In the genomic region with DNA sequence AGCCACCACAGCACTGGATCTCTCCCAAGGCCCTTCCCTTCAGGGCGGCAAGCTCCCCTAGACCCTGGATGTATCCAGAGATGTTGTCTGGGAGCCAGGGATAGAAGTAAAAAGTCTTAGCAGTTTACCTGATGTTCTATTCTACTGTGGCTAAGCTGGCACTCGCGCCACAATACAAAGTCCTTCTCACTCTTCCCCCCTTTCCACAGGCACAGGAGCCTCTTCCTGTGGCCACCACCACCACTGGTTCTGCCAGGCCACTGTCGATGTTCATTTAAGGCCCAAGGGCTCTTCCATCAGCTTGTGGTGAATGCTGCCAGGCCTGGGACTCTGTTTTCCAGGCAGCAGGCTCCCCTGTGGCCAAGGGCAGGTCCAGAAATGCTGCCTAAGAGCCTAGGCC, we compare ENCODE assay signal across 1 cellular context.
TF ChIP-seq lines count a peak whose summit lies in the region.

No MANE protein-coding gene starts in this region.

TF ChIP-seq in HepG2, 621 proteins besides CTCF, POLR2A, EP300 and RAD21 (continued from another document):
- TF ChIP-seq, protein P1, sequence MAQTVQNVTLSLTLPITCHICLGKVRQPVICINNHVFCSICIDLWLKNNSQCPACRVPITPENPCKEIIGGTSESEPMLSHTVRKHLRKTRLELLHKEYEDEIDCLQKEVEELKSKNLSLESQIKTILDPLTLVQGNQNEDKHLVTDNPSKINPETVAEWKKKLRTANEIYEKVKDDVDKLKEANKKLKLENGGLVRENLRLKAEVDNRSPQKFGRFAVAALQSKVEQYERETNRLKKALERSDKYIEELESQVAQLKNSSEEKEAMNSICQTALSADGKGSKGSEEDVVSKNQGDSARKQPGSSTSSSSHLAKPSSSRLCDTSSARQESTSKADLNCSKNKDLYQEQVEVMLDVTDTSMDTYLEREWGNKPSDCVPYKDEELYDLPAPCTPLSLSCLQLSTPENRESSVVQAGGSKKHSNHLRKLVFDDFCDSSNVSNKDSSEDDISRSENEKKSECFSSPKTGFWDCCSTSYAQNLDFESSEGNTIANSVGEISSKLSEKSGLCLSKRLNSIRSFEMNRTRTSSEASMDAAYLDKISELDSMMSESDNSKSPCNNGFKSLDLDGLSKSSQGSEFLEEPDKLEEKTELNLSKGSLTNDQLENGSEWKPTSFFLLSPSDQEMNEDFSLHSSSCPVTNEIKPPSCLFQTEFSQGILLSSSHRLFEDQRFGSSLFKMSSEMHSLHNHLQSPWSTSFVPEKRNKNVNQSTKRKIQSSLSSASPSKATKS (CRISPR knock-in tag; IDR thresholded peaks at IDR 0.05) = no peak
- TF ChIP-seq, protein P2, sequence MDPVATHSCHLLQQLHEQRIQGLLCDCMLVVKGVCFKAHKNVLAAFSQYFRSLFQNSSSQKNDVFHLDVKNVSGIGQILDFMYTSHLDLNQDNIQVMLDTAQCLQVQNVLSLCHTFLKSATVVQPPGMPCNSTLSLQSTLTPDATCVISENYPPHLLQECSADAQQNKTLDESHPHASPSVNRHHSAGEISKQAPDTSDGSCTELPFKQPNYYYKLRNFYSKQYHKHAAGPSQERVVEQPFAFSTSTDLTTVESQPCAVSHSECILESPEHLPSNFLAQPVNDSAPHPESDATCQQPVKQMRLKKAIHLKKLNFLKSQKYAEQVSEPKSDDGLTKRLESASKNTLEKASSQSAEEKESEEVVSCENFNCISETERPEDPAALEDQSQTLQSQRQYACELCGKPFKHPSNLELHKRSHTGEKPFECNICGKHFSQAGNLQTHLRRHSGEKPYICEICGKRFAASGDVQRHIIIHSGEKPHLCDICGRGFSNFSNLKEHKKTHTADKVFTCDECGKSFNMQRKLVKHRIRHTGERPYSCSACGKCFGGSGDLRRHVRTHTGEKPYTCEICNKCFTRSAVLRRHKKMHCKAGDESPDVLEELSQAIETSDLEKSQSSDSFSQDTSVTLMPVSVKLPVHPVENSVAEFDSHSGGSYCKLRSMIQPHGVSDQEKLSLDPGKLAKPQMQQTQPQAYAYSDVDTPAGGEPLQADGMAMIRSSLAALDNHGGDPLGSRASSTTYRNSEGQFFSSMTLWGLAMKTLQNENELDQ (CRISPR knock-in tag; IDR thresholded peaks at IDR 0.05; ENCODE audit: borderline replicate concordance) = no peak
- TF ChIP-seq ZNF160 (CRISPR knock-in tag; IDR thresholded peaks at IDR 0.05) = no peak
- TF ChIP-seq, protein P3, sequence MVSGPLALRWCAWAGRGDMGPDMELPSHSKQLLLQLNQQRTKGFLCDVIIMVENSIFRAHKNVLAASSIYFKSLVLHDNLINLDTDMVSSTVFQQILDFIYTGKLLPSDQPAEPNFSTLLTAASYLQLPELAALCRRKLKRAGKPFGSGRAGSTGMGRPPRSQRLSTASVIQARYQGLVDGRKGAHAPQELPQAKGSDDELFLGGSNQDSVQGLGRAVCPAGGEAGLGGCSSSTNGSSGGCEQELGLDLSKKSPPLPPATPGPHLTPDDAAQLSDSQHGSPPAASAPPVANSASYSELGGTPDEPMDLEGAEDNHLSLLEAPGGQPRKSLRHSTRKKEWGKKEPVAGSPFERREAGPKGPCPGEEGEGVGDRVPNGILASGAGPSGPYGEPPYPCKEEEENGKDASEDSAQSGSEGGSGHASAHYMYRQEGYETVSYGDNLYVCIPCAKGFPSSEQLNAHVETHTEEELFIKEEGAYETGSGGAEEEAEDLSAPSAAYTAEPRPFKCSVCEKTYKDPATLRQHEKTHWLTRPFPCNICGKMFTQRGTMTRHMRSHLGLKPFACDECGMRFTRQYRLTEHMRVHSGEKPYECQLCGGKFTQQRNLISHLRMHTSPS (CRISPR knock-in tag; IDR thresholded peaks at IDR 0.05; ENCODE audit: low read depth) = no peak
